In genomic region chr13:45297456-45298205, GRCh38 we compare ENCODE assay signal across 14 cellular contexts. TPM values are rescaled to one million over a fixed set of nuclear protein-coding genes. Genes with fewer than 3 reads are reported as not detected.
DNase-seq lines count a peak whose midpoint lies in the region; ATAC-seq, FAIRE-seq and TF ChIP-seq lines count a peak whose summit lies in the region.
"Had no signal": no experiment of that assay in that cellular context is flagged by ENCODE, and none has a peak within 500 bp of the region (broad histone marks: within the 10 kb centered on the region; RNA-seq: fewer than 3 reads in every experiment).

No MANE protein-coding gene starts in this region.

- H3K27ac Mint-ChIP-seq in activated naive CD8-positive, alpha-beta T cell, result peak overlapping the region; percentile 84

- peak; percentile 48 for ATAC-seq in HG02759 (IDR thresholded peaks at IDR 0.05; ENCODE audit: unreplicated experiment)
- ATAC-seq in HG03520 (IDR thresholded peaks at IDR 0.05; ENCODE audit: unreplicated experiment), result no peak
- ATAC-seq: left lobe of liver had no signal

- peak; percentile 58 for FAIRE-seq in GM12891 (lab: Jason Lieb, UNC)

- H3K4me3 Mint-ChIP-seq in activated naive CD8-positive, alpha-beta T cell, result peak overlapping the region; percentile 55

- H3K36me3 Mint-ChIP-seq in activated naive CD8-positive, alpha-beta T cell, result peaks cover 2% of the 10 kb centered on the region

- no peak for DNase-seq in GM12891 (ENCODE audit: insufficient read length, low spot score)
- peak in 31 of 56 donors; percentile 2 to 67 (median 27) for DNase-seq in nucleus accumbens (lab: John Stamatoyannopoulos, UW)
- no peak for DNase-seq in NCI-H748 treated with DMSO at 0.1 percent for 48 hours (lab: John Stamatoyannopoulos, UW)
- no peak for DNase-seq in NOMO-1 (lab: John Stamatoyannopoulos, UW; ENCODE audit: unreplicated experiment in 2 of 2)
- DNase-seq in NK-92 (lab: John Stamatoyannopoulos, UW; ENCODE audit: unreplicated experiment), result no peak
- DNase-seq: activated gamma-delta T cell treated with Interleukin-2 at 50 U/mL for 16 hours, NCI-H1930, ovary, Peyer's patch, transverse colon had no signal

- no peaks in the 10 kb centered on the region for H3K9me3 Mint-ChIP-seq in activated naive CD8-positive, alpha-beta T cell (ENCODE audit: low read depth)

- peaks cover 42% of the 10 kb centered on the region for H3K4me1 Mint-ChIP-seq in activated naive CD8-positive, alpha-beta T cell (ENCODE audit: low read depth)

- no peak for TF ChIP-seq POLR2A in GM12891 (IDR thresholded peaks at IDR 0.05; ENCODE audit: low read depth, low read length)

- H3K27me3 Mint-ChIP-seq in activated naive CD8-positive, alpha-beta T cell, result peaks cover 2% of the 10 kb centered on the region

TF ChIP-seq in GM12891, 5 proteins besides CTCF, POLR2A, EP300 and RAD21:
- TF ChIP-seq SPI1 (IDR thresholded peaks at IDR 0.05; ENCODE audit: low read depth, low read length) (peak; percentile 53; the same call in 1 of the 2 replicates), POLR2AphosphoS5 (IDR thresholded peaks at IDR 0.05; ENCODE audit: low read depth, low read length) (no peak)
TF ChIP-seq in GM12891: peak in this region for 1.

RNA-seq across cellular contexts. Expression of gene TPT1, which starts 43.4 kb away (rescaled TPM):
- polyA plus RNA-seq in GM12891 (2012; ENCODE audit: low read depth, missing spikeins), result 5,358 TPM

Comparison
In these comparisons a context has a peak if more than half of its experiments do, and no peak if none do; other contexts are left out.
1. DNase-seq: peak in nucleus accumbens (31 of 56); none in GM12891 (single experiment), NCI-H748 treated with DMSO at 0.1 percent for 48 hours (single experiment), NOMO-1 (0 of 2) and NK-92 (single experiment).